In the genomic region with DNA sequence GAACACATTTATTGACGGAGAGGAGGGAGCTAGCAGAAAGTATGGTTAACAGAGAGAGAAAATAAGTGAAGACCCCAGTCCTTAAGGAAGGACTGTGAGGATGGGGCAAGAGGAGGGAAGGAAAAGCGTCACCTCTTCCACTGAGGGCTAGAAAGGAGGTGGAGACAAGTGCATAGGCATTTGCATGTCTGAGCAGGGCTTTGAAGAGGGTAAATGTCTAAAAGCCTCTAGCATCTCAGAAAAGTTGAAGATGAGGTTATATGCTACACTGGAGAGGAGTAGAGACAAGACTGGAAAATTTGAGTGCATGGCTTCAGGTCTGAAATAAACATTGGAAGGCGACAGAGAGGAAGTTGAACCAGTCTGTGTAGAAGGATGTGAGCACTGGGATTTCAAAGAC, we compare ENCODE assay signal across 26 cellular contexts.
"Had no signal": no experiment of that assay in that cellular context is flagged by ENCODE, and none has a peak within 500 bp of the region (broad histone marks: within the 10 kb centered on the region; RNA-seq: fewer than 3 reads in every experiment).

No MANE protein-coding gene starts in this region.

- DNase-seq: effector memory CD8-positive, alpha-beta T cell; erythroblast; esophagus squamous epithelium; foreskin melanocyte; glutamatergic neuron; heart right ventricle; hippocampal formation; islet precursor cell; kidney glomerular epithelial cell; left ventricle myocardium superior; lower lobe of right lung; midbrain; nucleus accumbens; stimulated activated CD4-positive, alpha-beta T cell treated with anti-CD3 and anti-CD28 coated beads, Interleukin-2, amount 100 ng/mL, for 24 hours; stimulated activated CD4-positive, alpha-beta T cell treated with anti-CD3 and anti-CD28 coated beads, Interleukin-4, amount 100 ng/mL, for 4 hours; stimulated activated naive CD8-positive, alpha-beta T cell treated with anti-CD3 and anti-CD28 coated beads, Interleukin-15, amount 100 ng/mL, for 72 hours; transverse colon; upper lobe of right lung; uterus had no signal

- H3K4me3 Mint-ChIP-seq: effector memory CD8-positive, alpha-beta T cell; nephron; stimulated activated naive CD8-positive, alpha-beta T cell treated with anti-CD3 and anti-CD28 coated beads, Interleukin-15, amount 100 ng/mL, for 72 hours had no signal

- H3K27me3 ChIP-seq: esophagus squamous epithelium, heart right ventricle, right atrium auricular region, suprapubic skin, transverse colon, upper lobe of right lung, uterus had no signal

- H3K4me3 ChIP-seq: coronary artery, esophagus squamous epithelium, heart right ventricle, lower lobe of right lung, prostate gland, right atrium auricular region, suprapubic skin, transverse colon, upper lobe of right lung, uterus had no signal

- H3K9me3 Mint-ChIP-seq: effector memory CD8-positive, alpha-beta T cell; nephron had no signal

- H3K4me1 ChIP-seq: esophagus squamous epithelium, lower lobe of right lung, prostate gland, suprapubic skin, transverse colon, upper lobe of right lung, uterus had no signal

- H3K36me3 Mint-ChIP-seq: naive thymus-derived CD4-positive, alpha-beta T cell had no signal

- H3K27ac ChIP-seq: coronary artery, esophagus squamous epithelium, heart right ventricle, lower lobe of right lung, prostate gland, right atrium auricular region, suprapubic skin, transverse colon, upper lobe of right lung, uterus had no signal

- H3K9me3 ChIP-seq: esophagus squamous epithelium, heart right ventricle, lower lobe of right lung, prostate gland, right atrium auricular region, suprapubic skin, transverse colon, upper lobe of right lung, uterus had no signal

- H3K27ac Mint-ChIP-seq: effector memory CD8-positive, alpha-beta T cell; nephron had no signal

- H3K27me3 Mint-ChIP-seq: naive thymus-derived CD4-positive, alpha-beta T cell had no signal

- ATAC-seq: effector memory CD8-positive, alpha-beta T cell; heart right ventricle; left ventricle myocardium superior; lower lobe of right lung; naive thymus-derived CD4-positive, alpha-beta T cell; sciatic nerve; stimulated activated naive CD8-positive, alpha-beta T cell treated with anti-CD3 and anti-CD28 coated beads, Interleukin-15, amount 100 ng/mL, for 72 hours; upper lobe of right lung had no signal

- H3K36me3 ChIP-seq: esophagus squamous epithelium, heart right ventricle, lower lobe of right lung, prostate gland, right atrium auricular region, suprapubic skin, transverse colon, upper lobe of right lung, uterus had no signal
